In the genomic region with DNA sequence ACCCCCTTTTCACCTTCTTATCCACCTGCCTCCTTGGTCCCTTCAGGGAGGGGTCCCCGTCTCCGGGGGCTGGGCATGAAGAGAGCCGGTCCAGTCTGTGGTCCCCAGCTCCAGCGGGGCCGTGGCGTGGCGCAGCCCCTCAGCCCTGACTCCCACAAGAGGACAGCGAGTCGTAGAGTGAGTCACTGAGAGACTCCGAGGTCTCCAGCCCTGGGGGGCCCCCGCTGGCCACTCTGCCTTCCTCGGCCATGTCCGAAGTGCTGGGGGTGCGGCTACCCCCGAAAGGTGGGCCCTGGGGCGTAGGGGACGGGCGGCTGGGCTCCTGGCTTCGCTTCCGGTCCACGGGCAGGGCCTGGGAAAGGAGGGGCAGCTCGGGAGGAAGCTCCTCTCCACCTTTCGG, we compare ENCODE assay signal across 1 cellular context.
TF ChIP-seq lines count a peak whose summit lies in the region.

No MANE protein-coding gene starts in this region.

TF ChIP-seq in HepG2, 621 proteins besides CTCF, POLR2A, EP300 and RAD21:
- TF ChIP-seq, protein P1, sequence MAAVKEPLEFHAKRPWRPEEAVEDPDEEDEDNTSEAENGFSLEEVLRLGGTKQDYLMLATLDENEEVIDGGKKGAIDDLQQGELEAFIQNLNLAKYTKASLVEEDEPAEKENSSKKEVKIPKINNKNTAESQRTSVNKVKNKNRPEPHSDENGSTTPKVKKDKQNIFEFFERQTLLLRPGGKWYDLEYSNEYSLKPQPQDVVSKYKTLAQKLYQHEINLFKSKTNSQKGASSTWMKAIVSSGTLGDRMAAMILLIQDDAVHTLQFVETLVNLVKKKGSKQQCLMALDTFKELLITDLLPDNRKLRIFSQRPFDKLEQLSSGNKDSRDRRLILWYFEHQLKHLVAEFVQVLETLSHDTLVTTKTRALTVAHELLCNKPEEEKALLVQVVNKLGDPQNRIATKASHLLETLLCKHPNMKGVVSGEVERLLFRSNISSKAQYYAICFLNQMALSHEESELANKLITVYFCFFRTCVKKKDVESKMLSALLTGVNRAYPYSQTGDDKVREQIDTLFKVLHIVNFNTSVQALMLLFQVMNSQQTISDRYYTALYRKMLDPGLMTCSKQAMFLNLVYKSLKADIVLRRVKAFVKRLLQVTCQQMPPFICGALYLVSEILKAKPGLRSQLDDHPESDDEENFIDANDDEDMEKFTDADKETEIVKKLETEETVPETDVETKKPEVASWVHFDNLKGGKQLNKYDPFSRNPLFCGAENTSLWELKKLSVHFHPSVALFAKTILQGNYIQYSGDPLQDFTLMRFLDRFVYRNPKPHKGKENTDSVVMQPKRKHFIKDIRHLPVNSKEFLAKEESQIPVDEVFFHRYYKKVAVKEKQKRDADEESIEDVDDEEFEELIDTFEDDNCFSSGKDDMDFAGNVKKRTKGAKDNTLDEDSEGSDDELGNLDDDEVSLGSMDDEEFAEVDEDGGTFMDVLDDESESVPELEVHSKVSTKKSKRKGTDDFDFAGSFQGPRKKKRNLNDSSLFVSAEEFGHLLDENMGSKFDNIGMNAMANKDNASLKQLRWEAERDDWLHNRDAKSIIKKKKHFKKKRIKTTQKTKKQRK (IDR thresholded peaks at IDR 0.05; ENCODE audit: low read length) = no peak
- TF ChIP-seq AGO2 (optimal IDR thresholded peaks at IDR 0.05; ENCODE audit: low read depth, low read length) = peak; percentile 46
